ENCODE assay signal across 29 cellular contexts in genomic region chr7:97439637-97440214, GRCh38.
"Had no signal": no experiment of that assay in that cellular context is flagged by ENCODE, and none has a peak within 500 bp of the region (broad histone marks: within the 10 kb centered on the region; RNA-seq: fewer than 3 reads in every experiment).

No MANE protein-coding gene starts in this region.

- DNase-seq: activated B cell treated with CpG ODN at 0.5 μM for 24 hours; activated CD4-positive, alpha-beta T cell treated with anti-CD3 and anti-CD28 coated beads, Interleukin-2, amount 50 U/mL, for 1 hour; activated naive CD4-positive, alpha-beta T cell treated with Interleukin-2 at 50 U/mL for 16 hours; activated T-cell treated with anti-CD3 and anti-CD28 coated beads for 4 hours; activated T-cell treated with anti-CD3 and anti-CD28 coated beads, Interleukin-2, amount 50 U/mL, for 72 hours; aorta; body of pancreas; cerebellar nuclear complex; effector memory CD8-positive, alpha-beta T cell; immature natural killer cell; kidney; left colon; midbrain; naive thymus-derived CD4-positive, alpha-beta T cell; nucleus accumbens; pancreas; retina; stimulated activated CD4-positive, alpha-beta T cell treated with anti-CD3 and anti-CD28 coated beads, Interleukin-15, amount 100 ng/mL, for 24 hours; stimulated activated CD4-positive, alpha-beta T cell treated with anti-CD3 and anti-CD28 coated beads, Interleukin-2, amount 100 ng/mL, for 24 hours; stimulated activated naive B cell treated with anti-CD40 and anti-IgM and Interleukin-4, amounts not matched to agents 10 μg/mL and 1 μg/mL and 100 μg/mL, for 72 hours; stomach; thyroid gland; upper lobe of left lung had no signal

- H3K27ac ChIP-seq: body of pancreas, coronary artery, gastroesophageal sphincter, hepatocyte, pancreas, prostate gland, stomach, thyroid gland, upper lobe of left lung had no signal

- H2AFZ ChIP-seq: hepatocyte had no signal

- H3K27me3 ChIP-seq: body of pancreas, hepatocyte, pancreas, stomach, thyroid gland, upper lobe of left lung had no signal

- H3K4me3 ChIP-seq: body of pancreas, coronary artery, gastroesophageal sphincter, hepatocyte, pancreas, prostate gland, stomach, thyroid gland, upper lobe of left lung had no signal

- H3K4me2 ChIP-seq: hepatocyte had no signal

- H3K79me2 ChIP-seq: hepatocyte had no signal

- H3K4me1 Mint-ChIP-seq: activated B cell treated with CpG ODN at 0.5 μM for 24 hours; immature natural killer cell; naive thymus-derived CD4-positive, alpha-beta T cell; stimulated activated naive B cell treated with anti-CD40 and anti-IgM and Interleukin-4, amounts not matched to agents 10 μg/mL and 1 μg/mL and 100 μg/mL, for 72 hours had no signal

- H3K9me3 ChIP-seq: pancreas, prostate gland, thyroid gland had no signal

- H3K27me3 Mint-ChIP-seq: activated B cell treated with CpG ODN at 0.5 μM for 24 hours; effector memory CD8-positive, alpha-beta T cell; stimulated activated naive B cell treated with anti-CD40 and anti-IgM and Interleukin-4, amounts not matched to agents 10 μg/mL and 1 μg/mL and 100 μg/mL, for 72 hours had no signal

- H3K4me1 ChIP-seq: body of pancreas, gastroesophageal sphincter, pancreas, prostate gland, stomach, thyroid gland, upper lobe of left lung had no signal

- FAIRE-seq: pancreas had no signal

- ATAC-seq: activated T-cell treated with anti-CD3 and anti-CD28 coated beads, Interleukin-2, amount 50 U/mL, for 72 hours; body of pancreas; effector memory CD8-positive, alpha-beta T cell; gastroesophageal sphincter; left colon; naive thymus-derived CD4-positive, alpha-beta T cell; pancreas; stimulated activated naive B cell treated with anti-CD40 and anti-IgM and Interleukin-4, amounts not matched to agents 10 μg/mL and 1 μg/mL and 100 μg/mL, for 72 hours had no signal

- H3K36me3 Mint-ChIP-seq: activated naive CD8-positive, alpha-beta T cell; immature natural killer cell; naive thymus-derived CD4-positive, alpha-beta T cell; stimulated activated naive B cell treated with anti-CD40 and anti-IgM and Interleukin-4, amounts not matched to agents 10 μg/mL and 1 μg/mL and 100 μg/mL, for 72 hours had no signal

- H3K4me3 Mint-ChIP-seq: activated B cell treated with CpG ODN at 0.5 μM for 24 hours; activated naive CD8-positive, alpha-beta T cell; activated T-cell treated with anti-CD3 and anti-CD28 coated beads, Interleukin-2, amount 50 U/mL, for 72 hours; effector memory CD8-positive, alpha-beta T cell; immature natural killer cell; naive thymus-derived CD4-positive, alpha-beta T cell; stimulated activated naive B cell treated with anti-CD40 and anti-IgM and Interleukin-4, amounts not matched to agents 10 μg/mL and 1 μg/mL and 100 μg/mL, for 72 hours; T-helper 2 cell treated with Interferon-gamma antibody and Interleukin-4, amounts not matched to agents 5 μg/mL and 100 μg/mL, for 36 hours had no signal

- H3K36me3 ChIP-seq: gastroesophageal sphincter, pancreas, prostate gland, stomach, thyroid gland, upper lobe of left lung had no signal

- H3K27ac Mint-ChIP-seq: activated B cell treated with CpG ODN at 0.5 μM for 24 hours; activated naive CD8-positive, alpha-beta T cell; activated T-cell treated with anti-CD3 and anti-CD28 coated beads, Interleukin-2, amount 50 U/mL, for 72 hours; effector memory CD8-positive, alpha-beta T cell; immature natural killer cell; naive thymus-derived CD4-positive, alpha-beta T cell; stimulated activated naive B cell treated with anti-CD40 and anti-IgM and Interleukin-4, amounts not matched to agents 10 μg/mL and 1 μg/mL and 100 μg/mL, for 72 hours; T-helper 2 cell treated with Interferon-gamma antibody and Interleukin-4, amounts not matched to agents 5 μg/mL and 100 μg/mL, for 36 hours had no signal
